ENCODE assay signal across 2 cellular contexts in genomic region chr2:235201796-235202195, GRCh38.
TF ChIP-seq lines count a peak whose summit lies in the region.

No MANE protein-coding gene starts in this region.

TF ChIP-seq in SK-N-SH, 30 proteins besides CTCF, POLR2A, EP300 and RAD21 (continued from another document):
- TF ChIP-seq FOSL2 (IDR thresholded peaks at IDR 0.05; ENCODE audit: borderline replicate concordance, low read depth) (no peak), ZBTB33 (IDR thresholded peaks at IDR 0.05; ENCODE audit: borderline replicate concordance, low read depth) (no peak), FOXJ3 (CRISPR knock-in tag; IDR thresholded peaks at IDR 0.05) (no peak), RCOR1 (IDR thresholded peaks at IDR 0.05; ENCODE audit: low read length) (no peak), GATA2 (CRISPR knock-in tag; IDR thresholded peaks at IDR 0.05) (no peak), MXI1 (IDR thresholded peaks at IDR 0.05; ENCODE audit: low read depth, low read length) (no peak), ELF1 (IDR thresholded peaks at IDR 0.05) (no peak), USF2 (IDR thresholded peaks at IDR 0.05; ENCODE audit: borderline replicate concordance, low read depth, low read length) (no peak), MEF2A (IDR thresholded peaks at IDR 0.05; ENCODE audit: borderline replicate concordance, low read depth) (no peak), TCF12 (IDR thresholded peaks at IDR 0.05) (no peak), RFX5 (IDR thresholded peaks at IDR 0.05; ENCODE audit: low read length) (no peak)
- TF ChIP-seq, protein P1, sequence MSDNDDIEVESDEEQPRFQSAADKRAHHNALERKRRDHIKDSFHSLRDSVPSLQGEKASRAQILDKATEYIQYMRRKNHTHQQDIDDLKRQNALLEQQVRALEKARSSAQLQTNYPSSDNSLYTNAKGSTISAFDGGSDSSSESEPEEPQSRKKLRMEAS (IDR thresholded peaks at IDR 0.05; ENCODE audit: low read depth) = no peak

TF ChIP-seq in SK-N-SH treated with all-trans-retinoic acid at 6 μM for 48 hours, 23 proteins besides CTCF, POLR2A, EP300 and RAD21 (continued from another document):
- TF ChIP-seq TOX (CRISPR knock-in tag; IDR thresholded peaks at IDR 0.05; ENCODE audit: borderline replicate concordance) (no peak), RARB (CRISPR knock-in tag; IDR thresholded peaks at IDR 0.05) (no peak), TCF4 (CRISPR knock-in tag; IDR thresholded peaks at IDR 0.05; ENCODE audit: borderline replicate concordance) (no peak), BACH2 (CRISPR knock-in tag; IDR thresholded peaks at IDR 0.05; ENCODE audit: borderline replicate concordance) (no peak), CSDC2 (CRISPR knock-in tag; IDR thresholded peaks at IDR 0.05) (no peak)
